In the genomic region with DNA sequence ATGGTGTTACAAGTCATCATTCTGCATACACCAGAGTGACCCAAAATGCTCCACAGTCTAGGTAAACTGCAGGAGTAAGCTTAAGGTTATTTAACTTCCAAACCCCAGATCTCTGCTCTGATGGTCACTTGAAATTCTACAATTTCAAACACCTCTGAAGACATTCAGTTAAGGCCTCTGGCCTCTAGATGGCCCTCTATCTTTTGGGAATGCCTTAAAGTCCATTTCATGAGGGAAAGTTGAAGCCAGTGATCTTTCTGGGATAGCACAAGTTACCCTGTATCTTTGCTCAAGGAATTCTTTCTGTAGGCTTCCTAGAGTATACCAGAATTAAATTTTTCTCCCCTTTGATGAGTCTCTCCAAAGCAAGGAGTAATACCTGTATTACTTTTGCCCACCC, we compare ENCODE assay signal across 10 cellular contexts. TPM values are rescaled to one million over a fixed set of nuclear protein-coding genes. Genes with fewer than 3 reads are reported as not detected.
DNase-seq lines count a peak whose midpoint lies in the region; ATAC-seq, FAIRE-seq and TF ChIP-seq lines count a peak whose summit lies in the region.
"Not testable (repeated sequence)": the region's sequence is repeated elsewhere in the genome, so short reads cannot be mapped to it uniquely, and the experiment has no call there.
"Had no signal": no experiment of that assay in that cellular context is flagged by ENCODE, and none has a peak within 500 bp of the region (broad histone marks: within the 10 kb centered on the region; RNA-seq: fewer than 3 reads in every experiment).

No MANE protein-coding gene starts in this region.

- CTCF ChIA-PET in Panc1 (lab: Charles Lee): not testable (repeated sequence)

- peak; percentile 14 for TF ChIP-seq CTCF in AG09319 (IDR thresholded peaks at IDR 0.05; ENCODE audit: low read depth, low read length)
- peak; percentile 65 for TF ChIP-seq CTCF in Panc1 (IDR thresholded peaks at IDR 0.05)
- TF ChIP-seq CTCF in brain (conservative IDR thresholded peaks at IDR 0.05): peak; percentile 36 to 46
- TF ChIP-seq CTCF in left ventricle myocardium inferior (IDR thresholded peaks at IDR 0.05; ENCODE audit: borderline replicate concordance): peak; percentile 38
- TF ChIP-seq CTCF in nephron progenitor cell (IDR thresholded peaks at IDR 0.05): peak; percentile 34
- TF ChIP-seq CTCF in type B pancreatic cell (conservative IDR thresholded peaks at IDR 0.05): peak; percentile 57

- DNase-seq in AG09319 (ENCODE audit: extremely low read depth, low read depth); GM18507 (ENCODE audit: extremely low spot score, insufficient read length, low read depth); Panc1 (ENCODE audit: low read depth, low spot score); left ventricle myocardium inferior; nephron progenitor cell; type B pancreatic cell (ENCODE audit: extremely low spot score, unreplicated experiment): not testable (repeated sequence)

- not testable (repeated sequence) for H3K36me3 ChIP-seq in Panc1 (ENCODE audit: control insufficient read depth, insufficient read depth, low read length); left ventricle myocardium inferior

- intact Hi-C loops in Panc1 (cut with micrococcal nuclease; ENCODE audit: unreplicated experiment); left ventricle myocardium inferior (cut with micrococcal nuclease): not testable (repeated sequence)

- not testable (repeated sequence) for H3K36me3 Mint-ChIP-seq in brain; nephron progenitor cell (ENCODE audit: low read depth); type B pancreatic cell

- peaks cover under 1 to 14% (median 4%) of the 10 kb centered on the region in 5 experiments for H3K9me3 Mint-ChIP-seq in brain
- H3K9me3 Mint-ChIP-seq in nephron progenitor cell, type B pancreatic cell: not testable (repeated sequence)

- not testable (repeated sequence) for H3K27ac Mint-ChIP-seq in brain, nephron progenitor cell, type B pancreatic cell

- POLR2A ChIA-PET in Panc1 (lab: Charles Lee): not testable (repeated sequence)

- peak; percentile 89 for FAIRE-seq in GM18507 (lab: Jason Lieb, UNC)

- in situ Hi-C loops in Panc1 (cut with HindIII; ENCODE audit: low pct_unique_long_range_greater_than_20kb, low sequenced_read_pairs): not testable (repeated sequence)

- BruUV-seq in Panc1 (replicated peaks; lab: Mats Ljungman, UMichigan): not testable (repeated sequence)

- H3K4me1 Mint-ChIP-seq in brain; nephron progenitor cell; type B pancreatic cell (ENCODE audit: unreplicated experiment): not testable (repeated sequence)

- not testable (repeated sequence) for H3K9me3 ChIP-seq in Panc1 (ENCODE audit: control insufficient read depth, insufficient read depth, low read depth, low read length); left ventricle myocardium inferior (replicated peaks)

- not testable (repeated sequence) for H3K4me3 Mint-ChIP-seq in brain, nephron progenitor cell, type B pancreatic cell

- ATAC-seq in Panc1 (peak; percentile 86), esophagus mucosa (peak; percentile 41)

- not testable (repeated sequence) for H3K27ac ChIP-seq in Panc1 (ENCODE audit: low read length); left ventricle myocardium inferior (replicated peaks)

- H3K27me3 Mint-ChIP-seq in brain (peaks cover 13% of the 10 kb centered on the region), nephron progenitor cell (ENCODE audit: low read depth, poor library complexity) (peaks cover 19% of the 10 kb centered on the region), type B pancreatic cell (peaks cover 19% of the 10 kb centered on the region)

- not testable (repeated sequence) for H3K27me3 ChIP-seq in Panc1 (ENCODE audit: control insufficient read depth, insufficient read depth, low read length); left ventricle myocardium inferior (ENCODE audit: low read depth)

- H3K4me3 ChIP-seq in Panc1 (ENCODE audit: low read depth in 2 of 2, low read length in 2 of 2); left ventricle myocardium inferior: not testable (repeated sequence)

- H3K4me1 ChIP-seq in Panc1 (ENCODE audit: control insufficient read depth, insufficient read depth, low read length); left ventricle myocardium inferior: not testable (repeated sequence)

RNA-seq across cellular contexts. Expression of a gene that starts 18.7 kb away (rescaled TPM):
- total RNA-seq in Panc1 (2021; ENCODE audit: unreplicated experiment) (1.1 TPM), esophagus mucosa (0.80 TPM), left ventricle myocardium inferior (2.6 TPM), type B pancreatic cell (ENCODE audit: low replicate concordance) (2.4 and 5.8 TPM in 2 replicates)
- polyA plus RNA-seq in Panc1 (2012; ENCODE audit: insufficient read length): 0.28 TPM
- polyA plus RNA-seq in brain (ENCODE audit: insufficient read depth, low read depth, low replicate concordance): 3.0 TPM
- total RNA-seq: glomerular endothelial cell, right atrium auricular region had no signal

RNA-seq across cellular contexts. Expression of a gene that starts 18.7 kb away (rescaled TPM):
- total RNA-seq in Panc1 (2021; ENCODE audit: unreplicated experiment) (20.2 TPM), esophagus mucosa (14.5 TPM), left ventricle myocardium inferior (12.9 TPM), type B pancreatic cell (ENCODE audit: low replicate concordance) (17.0 and 20.0 TPM in 2 replicates)
- polyA plus RNA-seq in Panc1 (2012; ENCODE audit: insufficient read length): 8.4 TPM
- polyA plus RNA-seq in brain (ENCODE audit: insufficient read depth, low read depth, low replicate concordance): 17.7 TPM

Comparison
In these comparisons a context has a peak if more than half of its experiments do, and no peak if none do; other contexts are left out.
1. CTCF ChIP-seq: peak in every context shown above with its lines; median percentile 65 in Panc1; 57 in type B pancreatic cell; 41 in brain; 38 in left ventricle myocardium inferior; 34 in nephron progenitor cell; 14 in AG09319.